Comparison of ENCODE assay signal across 8 cellular contexts in genomic region chr19:6393074-6393981, GRCh38. TPM values are rescaled to one million over a fixed set of nuclear protein-coding genes. Genes with fewer than 3 reads are reported as not detected.
DNase-seq lines count a peak whose midpoint lies in the region; ATAC-seq and TF ChIP-seq lines count a peak whose summit lies in the region.

GTF2F1 (minus strand) TSS chr19:6393164; CDS start chr19:6392995, 169 bp downstream.

- no peaks in the 10 kb centered on the region for H3K27me3 Mint-ChIP-seq in type B pancreatic cell

- TF ChIP-seq CTCF in GM12864 (IDR thresholded peaks at IDR 0.05; ENCODE audit: low read depth, low read length, missing control alignments) (peak; percentile 10), type B pancreatic cell (conservative IDR thresholded peaks at IDR 0.05) (peak; percentile 26)

- H3K27ac Mint-ChIP-seq in type B pancreatic cell: peak within 1 kb of the TSS; percentile 94

- H3K4me3 ChIP-seq in GM12864 (ENCODE audit: low read depth, low read length) (peak within 1 kb of the TSS; percentile 88), adipocyte (ENCODE audit: low read length) (peak within 1 kb of the TSS; percentile 90)

- H3K4me3 Mint-ChIP-seq in type B pancreatic cell: peak within 1 kb of the TSS; percentile 96

- H3K27me3 ChIP-seq in adipocyte (replicated peaks; ENCODE audit: control insufficient read depth, insufficient read depth, low read length): no peaks in the 10 kb centered on the region

- H3K36me3 ChIP-seq in adipocyte (ENCODE audit: control insufficient read depth, insufficient read depth, low read length, severe bottlenecking): peaks cover 16% of the 10 kb centered on the region

- DNase-seq in GM12864 (ENCODE audit: low read depth): peak; percentile 84
- DNase-seq in NCI-H1436 (lab: John Stamatoyannopoulos, UW): peak; percentile 95
- peak; percentile 92 for DNase-seq in T follicular helper cell (ENCODE audit: low read depth)
- peak; percentile 99 for DNase-seq in adipocyte (ENCODE audit: low read depth)
- peak; percentile 95 for DNase-seq in cardiac septum (ENCODE audit: low spot score)
- DNase-seq in pons (ENCODE audit: low spot score): peak; percentile 96
- peak; percentile 97 for DNase-seq in type B pancreatic cell (ENCODE audit: extremely low spot score, unreplicated experiment)

- peak; percentile 86 for ATAC-seq in HG02678 (IDR thresholded peaks at IDR 0.05; ENCODE audit: unreplicated experiment)

- no peaks in the 10 kb centered on the region for H3K9me3 ChIP-seq in adipocyte (ENCODE audit: control insufficient read depth, low read length)

- intact Hi-C loops in cardiac septum (cut with DNase I): loop anchor here (2.0 kb wide), 1 partner anchor 21 kb away; the partner anchor contains the start of gene ALKBH7

- peaks cover 17% of the 10 kb centered on the region for H3K4me1 Mint-ChIP-seq in type B pancreatic cell (ENCODE audit: unreplicated experiment)

- H3K36me3 Mint-ChIP-seq in type B pancreatic cell: peaks cover 8% of the 10 kb centered on the region

- peak within 1 kb of the TSS; percentile 99 for H3K9ac ChIP-seq in adipocyte (ENCODE audit: low read length)

- H3K9me3 Mint-ChIP-seq in type B pancreatic cell: no peaks in the 10 kb centered on the region

- H3K4me1 ChIP-seq in adipocyte (ENCODE audit: control insufficient read depth, insufficient read depth, low read length): peaks cover 7% of the 10 kb centered on the region

RNA-seq across cellular contexts. Expression of gene GTF2F1, which starts in this region (rescaled TPM):
- total RNA-seq in cardiac septum (30.9 TPM), type B pancreatic cell (ENCODE audit: low replicate concordance) (63.3 and 72.4 TPM in 2 replicates)

Comparison
In these comparisons a context has a peak if more than half of its experiments do, and no peak if none do; other contexts are left out.
1. Peak in every context shown above with its lines: DNase-seq, ATAC-seq and H3K4me3 ChIP-seq.